In genomic region chr11:26286472-26287066, GRCh38 we compare ENCODE assay signal across 9 cellular contexts. TPM values are rescaled to one million over a fixed set of nuclear protein-coding genes. Genes with fewer than 3 reads are reported as not detected.
DNase-seq lines count a peak whose midpoint lies in the region; ATAC-seq and TF ChIP-seq lines count a peak whose summit lies in the region.
"Had no signal": no experiment of that assay in that cellular context is flagged by ENCODE, and none has a peak within 500 bp of the region (broad histone marks: within the 10 kb centered on the region; RNA-seq: fewer than 3 reads in every experiment).

No MANE protein-coding gene starts in this region.

- no peak for TF ChIP-seq POLR2A in gastrocnemius medialis (IDR thresholded peaks at IDR 0.05)

- ATAC-seq in GM19463 (IDR thresholded peaks at IDR 0.05; ENCODE audit: unreplicated experiment) (peak; percentile 45), gastrocnemius medialis (no peak)

- H2AFZ ChIP-seq in fibroblast of lung (ENCODE audit: low read length), result peak overlapping the region; percentile 47

- CTCF ChIA-PET in A673 (lab: Charles Lee), result interaction anchor here (0.6 kb wide), 2 partner anchors 12 to 1926 kb away, joined by 3 to 6 read pairs; no protein-coding TSS in a partner anchor

- intact Hi-C loops in A673 (cut with micrococcal nuclease; ENCODE audit: unreplicated experiment), result loop anchor here (5.0 kb wide), 1 partner anchor 1211 kb away; no protein-coding TSS in a partner anchor
- intact Hi-C loops in gastrocnemius medialis (cut with DNase I; ENCODE audit: low total_unique reads), result no loop called here

- POLR2A ChIA-PET in A673 (lab: Charles Lee; ENCODE audit: low non-redundant PET), result no interaction called here

- H3K4me1 ChIP-seq in A673 (ENCODE audit: insufficient read depth, low read length, poor library complexity, severe bottlenecking) (no peaks in the 10 kb centered on the region), fibroblast of lung (ENCODE audit: control insufficient read depth, extremely low read depth, insufficient read depth, low read length) (no peaks in the 10 kb centered on the region), gastrocnemius medialis (no peaks in the 10 kb centered on the region)

- in situ Hi-C loops in gastrocnemius medialis (cut with MboI; ENCODE audit: low sequenced_read_pairs in 4 of 4), result loop anchor here in 3 of 4 donors (25.0 kb wide), 3 partner anchors 351 to 876 kb away; no protein-coding TSS in a partner anchor

- H3K79me2 ChIP-seq in fibroblast of lung (ENCODE audit: control insufficient read depth, insufficient read depth, low read length), result no peaks in the 10 kb centered on the region

- peak overlapping the region; percentile 15 for H3K4me2 ChIP-seq in fibroblast of lung (ENCODE audit: extremely low read depth, insufficient read depth, low read length)

- H3K36me3 ChIP-seq in A673 (ENCODE audit: insufficient read depth, low read length, poor library complexity, severe bottlenecking) (no peaks in the 10 kb centered on the region), fibroblast of lung (ENCODE audit: control insufficient read depth, insufficient read depth, low read length) (no peaks in the 10 kb centered on the region), gastrocnemius medialis (no peaks in the 10 kb centered on the region)

- no peaks in the 10 kb centered on the region for H3K9me3 ChIP-seq in A673 (ENCODE audit: low read depth, low read length, poor library complexity, severe bottlenecking)
- no peaks in the 10 kb centered on the region for H3K9me3 ChIP-seq in fibroblast of lung (ENCODE audit: control insufficient read depth, insufficient read depth, low read depth, low read length)
- no peaks in the 10 kb centered on the region for H3K9me3 ChIP-seq in gastrocnemius medialis

- TF ChIP-seq CTCF in A673 (conservative IDR thresholded peaks at IDR 0.05; ENCODE audit: low read depth, low read length), result peak; percentile 56
- TF ChIP-seq CTCF in fibroblast of lung (conservative IDR thresholded peaks at IDR 0.05 in 1 of 2, IDR thresholded peaks at IDR 0.05 in 1 of 2; ENCODE audit: low read depth in 1 of 2, low read length in 2 of 2), result peak; percentile 40 to 80
- TF ChIP-seq CTCF in gastrocnemius medialis (IDR thresholded peaks at IDR 0.05 in 4 of 5, conservative IDR thresholded peaks at IDR 0.05 in 1 of 5), result no peak

- H4K20me1 ChIP-seq in fibroblast of lung (ENCODE audit: control insufficient read depth, extremely low read depth, insufficient read depth, low read length), result no peaks in the 10 kb centered on the region

- DNase-seq in A673 (ENCODE audit: low spot score) (peak; percentile 48), NCI-H460 (ENCODE audit: extremely low read depth, low read depth) (peak; percentile 3), fibroblast of lung (ENCODE audit: low read depth in 2 of 2) (peak; percentile 42 to 60), gastrocnemius medialis (no peak), DMS153 (lab: John Stamatoyannopoulos, UW) (no peak), NK-92 (lab: John Stamatoyannopoulos, UW; ENCODE audit: unreplicated experiment) (no peak)
- DNase-seq in stimulated activated CD4-positive, alpha-beta T cell treated with anti-CD3 and anti-CD28 coated beads, Interleukin-1b, Interleukin-23, amount 100 ng/mL, for 48 hours, result no peak
- DNase-seq: activated T-cell treated with anti-CD3 and anti-CD28 coated beads, Interleukin-2, amount 50 U/mL, for 1 hour had no signal

- H3K9ac ChIP-seq in fibroblast of lung (ENCODE audit: insufficient read depth, low read length), result no peak overlapping the region

- H3K27ac ChIP-seq in A673 (ENCODE audit: low read depth, low read length, poor library complexity, severe bottlenecking) (no peak overlapping the region), fibroblast of lung (ENCODE audit: insufficient read depth, low read length) (no peak overlapping the region), gastrocnemius medialis (no peak overlapping the region)

- no peaks in the 10 kb centered on the region for H3K27me3 ChIP-seq in A673 (replicated peaks; ENCODE audit: insufficient read depth, low read depth, low read length, poor library complexity)
- no peaks in the 10 kb centered on the region for H3K27me3 ChIP-seq in fibroblast of lung (ENCODE audit: control insufficient read depth, insufficient read depth, low read length)
- no peaks in the 10 kb centered on the region for H3K27me3 ChIP-seq in gastrocnemius medialis

- no peak overlapping the region for H3K4me3 ChIP-seq in A673 (ENCODE audit: low read depth, low read length, poor library complexity, severe bottlenecking)
- no peak overlapping the region for H3K4me3 ChIP-seq in fibroblast of lung (replicated peaks in 1 of 4; ENCODE audit: control extremely low read depth in 1 of 4, insufficient read depth in 1 of 4, low read depth in 3 of 4, low read length in 4 of 4)
- no peak overlapping the region for H3K4me3 ChIP-seq in gastrocnemius medialis

- BruUV-seq in A673 (replicated peaks; lab: Mats Ljungman, UMichigan), result no TSS peak

RNA-seq across cellular contexts. Expression of gene ANO3, which starts 45.4 kb away (rescaled TPM):
- total RNA-seq in A673 (2021), result not detected in 2 replicates
- total RNA-seq in NCI-H460 (2014; rRNA removed; shearing (Covaris generic)), result 0.47 and 0.63 TPM in 2 replicates
- 0.13 and 0.32 TPM in 2 replicates for polyA plus RNA-seq in NCI-H460 (2014; cell fraction: nucleus; rRNA removed)
- 1.0 and 5.1 TPM in 2 replicates for total RNA-seq in fibroblast of lung
- 0.25 and 2.2 TPM in 2 replicates for polyA plus RNA-seq in fibroblast of lung
- 0.14 and 1.3 TPM in 2 replicates for polyA plus RNA-seq in fibroblast of lung (2012)
- 0.27 and 0.59 TPM in 2 replicates for polyA minus RNA-seq in fibroblast of lung (ENCODE audit: low replicate concordance)
- total RNA-seq in gastrocnemius medialis, result under 1 TPM in 1 of 4 donors, not detected in 3; 0.05 TPM

Comparison
In these comparisons a context has a peak if more than half of its experiments do, and no peak if none do; other contexts are left out.
1. DNase-seq: peak in A673 (single experiment), NCI-H460 (single experiment) and fibroblast of lung (2 of 2); none in gastrocnemius medialis (0 of 2), DMS153 (single experiment), stimulated activated CD4-positive, alpha-beta T cell treated with anti-CD3 and anti-CD28 coated beads, Interleukin-1b, Interleukin-23, amount 100 ng/mL, for 48 hours (single experiment) and NK-92 (single experiment).
2. CTCF ChIP-seq: peak in A673 (single experiment) and fibroblast of lung (2 of 2); none in gastrocnemius medialis (0 of 5).